25 cellular contexts compared by ENCODE assay signal in genomic region chr7:35546691-35547090, GRCh38.
"Had no signal": no experiment of that assay in that cellular context is flagged by ENCODE, and none has a peak within 500 bp of the region (broad histone marks: within the 10 kb centered on the region; RNA-seq: fewer than 3 reads in every experiment).

No MANE protein-coding gene starts in this region.

- H3K9me3 ChIP-seq: neutrophil, ovary, psoas muscle, right lobe of liver, sigmoid colon, stomach, thoracic aorta, thyroid gland, tibial nerve, upper lobe of left lung, vagina had no signal

- H3K4me1 ChIP-seq: parathyroid adenoma, psoas muscle, right lobe of liver, sigmoid colon, stomach, thyroid gland, tibial nerve, upper lobe of left lung, vagina had no signal

- H3K36me3 ChIP-seq: neutrophil, ovary, right lobe of liver, sigmoid colon, stomach, thoracic aorta, thyroid gland, tibial nerve, upper lobe of left lung, vagina had no signal

- H3K27me3 ChIP-seq: ovary, right lobe of liver, sigmoid colon, thyroid gland, tibial nerve, upper lobe of left lung, vagina had no signal

- H3K4me3 ChIP-seq: ovary, psoas muscle, right lobe of liver, sigmoid colon, stomach, thoracic aorta, thyroid gland, tibial nerve, upper lobe of left lung, vagina had no signal

- H3K27ac ChIP-seq: neutrophil, ovary, parathyroid adenoma, psoas muscle, right lobe of liver, sigmoid colon, stomach, thoracic aorta, thyroid gland, tibial nerve, upper lobe of left lung, vagina had no signal

- DNase-seq: naive thymus-derived CD8-positive, alpha-beta T cell; nephron progenitor cell; nucleus accumbens; ovary; posterior cingulate gyrus; psoas muscle; right cardiac atrium; right lobe of liver; sigmoid colon; small intestine; stimulated activated CD4-positive, alpha-beta T cell treated with anti-CD3 and anti-CD28 coated beads, Interleukin-15, amount 100 ng/mL, for 24 hours; stimulated activated CD4-positive, alpha-beta T cell treated with anti-CD3 and anti-CD28 coated beads, Interleukin-2, amount 100 ng/mL, for 24 hours; stimulated activated CD4-positive, alpha-beta T cell treated with anti-CD3 and anti-CD28 coated beads, Interleukin-2, amount 100 ng/mL, for 48 hours; stimulated activated CD4-positive, alpha-beta T cell treated with anti-CD3 and anti-CD28 coated beads, Interleukin-4, amount 100 ng/mL, for 24 hours; stimulated activated naive B cell treated with anti-CD40 and anti-IgM and Interleukin-4, amounts not matched to agents 10 μg/mL and 1 μg/mL and 100 μg/mL, for 72 hours; stimulated activated naive CD4-positive, alpha-beta T cell treated with Interleukin-2 at 50 U/mL for 16 hours; stomach; thyroid gland; trophoblast cell; upper lobe of left lung had no signal
